ENCODE assay signal across 22 cellular contexts in the genomic region with DNA sequence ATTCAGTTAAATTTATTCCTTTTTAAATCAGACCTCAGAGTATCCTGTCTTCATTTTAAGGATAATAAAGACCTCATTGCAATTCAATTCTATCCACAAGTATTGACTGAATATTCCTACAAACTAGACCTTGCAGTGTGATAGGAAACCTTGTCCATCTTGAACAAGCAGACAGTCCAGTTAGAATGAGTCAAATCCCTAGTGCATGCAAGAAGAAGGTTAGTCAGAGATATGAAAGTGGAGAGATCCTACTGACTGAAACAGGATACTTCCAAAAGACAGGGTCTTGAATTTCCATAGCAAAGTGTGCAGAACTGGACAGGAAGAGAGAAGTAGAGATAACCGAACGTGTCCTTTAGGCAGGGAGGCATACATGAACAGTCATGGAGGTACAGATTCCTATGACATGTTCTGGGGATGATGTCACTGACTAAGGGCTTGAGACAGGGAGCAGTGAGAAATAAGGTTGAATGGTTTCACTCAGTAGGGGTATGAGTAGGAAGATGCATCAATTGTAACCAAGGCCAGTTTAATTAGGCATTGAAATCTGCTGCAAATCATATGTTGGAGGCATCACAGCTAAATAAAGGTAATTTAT. TPM values are rescaled to one million over a fixed set of nuclear protein-coding genes. Genes with fewer than 3 reads are reported as not detected.
"Had no signal": no experiment of that assay in that cellular context is flagged by ENCODE, and none has a peak within 500 bp of the region (broad histone marks: within the 10 kb centered on the region; RNA-seq: fewer than 3 reads in every experiment).

No MANE protein-coding gene starts in this region.

- H3K4me1 ChIP-seq: prostate gland, suprapubic skin, upper lobe of left lung had no signal

- H3K9me3 ChIP-seq: mucosa of descending colon, prostate gland, suprapubic skin, upper lobe of left lung had no signal

- H3K4me3 ChIP-seq: mucosa of descending colon, prostate gland, suprapubic skin, upper lobe of left lung had no signal

- ATAC-seq: activated naive CD8-positive, alpha-beta T cell treated with anti-CD3 and anti-CD28 coated beads, Interleukin-2, amount 50 U/mL, for 24 hours; mucosa of descending colon; natural killer cell; sciatic nerve; T-helper 17 cell had no signal

- H3K27me3 ChIP-seq: suprapubic skin, upper lobe of left lung had no signal

- H3K27ac Mint-ChIP-seq: activated CD4-positive, alpha-beta T cell treated with anti-CD3 and anti-CD28 coated beads, Interleukin-2, amount 10 ng/mL, durations not matched to agents 7 days and 5 days; activated naive CD8-positive, alpha-beta T cell treated with anti-CD3 and anti-CD28 coated beads, Interleukin-2, amount 50 U/mL, for 24 hours; immature natural killer cell; natural killer cell; T-helper 17 cell had no signal

- H3K9me3 Mint-ChIP-seq: activated naive CD8-positive, alpha-beta T cell treated with anti-CD3 and anti-CD28 coated beads, Interleukin-2, amount 50 U/mL, for 24 hours had no signal

- H3K4me3 Mint-ChIP-seq: activated CD4-positive, alpha-beta T cell treated with anti-CD3 and anti-CD28 coated beads, Interleukin-2, amount 10 ng/mL, durations not matched to agents 7 days and 5 days; activated naive CD8-positive, alpha-beta T cell treated with anti-CD3 and anti-CD28 coated beads, Interleukin-2, amount 50 U/mL, for 24 hours; immature natural killer cell; natural killer cell; T-helper 17 cell had no signal

- H3K27ac ChIP-seq: epithelial cell of prostate, prostate gland, suprapubic skin, upper lobe of left lung had no signal

- H3K36me3 ChIP-seq: prostate gland, suprapubic skin, upper lobe of left lung had no signal

- DNase-seq: activated CD4-positive, alpha-beta T cell treated with anti-CD3 and anti-CD28 coated beads, Interleukin-2, amount 10 ng/mL, durations not matched to agents 7 days and 5 days; activated CD4-positive, CD25-positive, alpha-beta regulatory T cell; activated CD8-positive, alpha-beta memory T cell treated with anti-CD3 and anti-CD28 coated beads for 24 hours; activated naive CD4-positive, alpha-beta T cell treated with Interleukin-2 at 50 U/mL for 16 hours; activated naive CD8-positive, alpha-beta T cell treated with anti-CD3 and anti-CD28 coated beads, Interleukin-2, amount 50 U/mL, for 24 hours; central memory CD4-positive, alpha-beta T cell; cortex of kidney; effector CD8-positive, alpha-beta T cell; glutamatergic neuron; immature natural killer cell; mucosa of descending colon; natural killer cell; occipital lobe; stimulated activated CD4-positive, alpha-beta T cell treated with anti-CD3 and anti-CD28 coated beads, Interleukin-12 subunit alpha, Interleukin-12 subunit beta, amount 100 ng/mL, for 4 hours; stimulated activated naive CD4-positive, alpha-beta T cell treated with Interleukin-2 at 50 U/mL for 16 hours; T-helper 17 cell; upper lobe of left lung had no signal

- H3K36me3 Mint-ChIP-seq: natural killer cell had no signal

- H3K27me3 Mint-ChIP-seq: activated CD4-positive, alpha-beta T cell treated with anti-CD3 and anti-CD28 coated beads, Interleukin-2, amount 10 ng/mL, durations not matched to agents 7 days and 5 days; activated naive CD8-positive, alpha-beta T cell treated with anti-CD3 and anti-CD28 coated beads, Interleukin-2, amount 50 U/mL, for 24 hours; T-helper 17 cell had no signal

- H3K4me1 Mint-ChIP-seq: activated CD4-positive, alpha-beta T cell treated with anti-CD3 and anti-CD28 coated beads, Interleukin-2, amount 10 ng/mL, durations not matched to agents 7 days and 5 days; activated naive CD8-positive, alpha-beta T cell treated with anti-CD3 and anti-CD28 coated beads, Interleukin-2, amount 50 U/mL, for 24 hours; immature natural killer cell; natural killer cell; T-helper 17 cell had no signal

RNA-seq across cellular contexts. Expression of a gene that starts 45.2 kb away (rescaled TPM):
- total RNA-seq: activated CD4-positive, alpha-beta T cell treated with anti-CD3 and anti-CD28 coated beads, Interleukin-2, amount 10 ng/mL, durations not matched to agents 7 days and 5 days; lung microvascular endothelial cell; natural killer cell; occipital lobe; sciatic nerve; suprapubic skin; T-helper 17 cell; upper lobe of left lung had no signal
- polyA plus RNA-seq: immature natural killer cell had no signal
